Comparison of ENCODE assay signal across 1 cellular context in genomic region chr7:112575864-112576263, GRCh38.
TF ChIP-seq lines count a peak whose summit lies in the region.

No MANE protein-coding gene starts in this region.

TF ChIP-seq in SK-N-SH treated with all-trans-retinoic acid at 6 μM for 48 hours, 23 proteins besides CTCF, POLR2A, EP300 and RAD21 (continued from another document):
- TF ChIP-seq PATZ1 (CRISPR knock-in tag; IDR thresholded peaks at IDR 0.05; ENCODE audit: borderline replicate concordance) = no peak
- no peak for TF ChIP-seq ARNTL (CRISPR knock-in tag; IDR thresholded peaks at IDR 0.05; ENCODE audit: borderline replicate concordance, low read depth)
- TF ChIP-seq, protein P1, sequence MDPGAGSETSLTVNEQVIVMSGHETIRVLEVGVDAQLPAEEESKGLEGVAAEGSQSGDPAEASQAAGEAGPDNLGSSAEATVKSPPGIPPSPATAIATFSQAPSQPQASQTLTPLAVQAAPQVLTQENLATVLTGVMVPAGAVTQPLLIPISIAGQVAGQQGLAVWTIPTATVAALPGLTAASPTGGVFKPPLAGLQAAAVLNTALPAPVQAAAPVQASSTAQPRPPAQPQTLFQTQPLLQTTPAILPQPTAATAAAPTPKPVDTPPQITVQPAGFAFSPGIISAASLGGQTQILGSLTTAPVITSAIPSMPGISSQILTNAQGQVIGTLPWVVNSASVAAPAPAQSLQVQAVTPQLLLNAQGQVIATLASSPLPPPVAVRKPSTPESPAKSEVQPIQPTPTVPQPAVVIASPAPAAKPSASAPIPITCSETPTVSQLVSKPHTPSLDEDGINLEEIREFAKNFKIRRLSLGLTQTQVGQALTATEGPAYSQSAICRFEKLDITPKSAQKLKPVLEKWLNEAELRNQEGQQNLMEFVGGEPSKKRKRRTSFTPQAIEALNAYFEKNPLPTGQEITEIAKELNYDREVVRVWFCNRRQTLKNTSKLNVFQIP (CRISPR knock-in tag; IDR thresholded peaks at IDR 0.05; ENCODE audit: borderline replicate concordance, low read depth) = no peak
